24 cellular contexts compared by ENCODE assay signal in genomic region chr15:70955151-70955550, GRCh38.
DNase-seq lines count a peak whose midpoint lies in the region; ATAC-seq and TF ChIP-seq lines count a peak whose summit lies in the region.
"Had no signal": no experiment of that assay in that cellular context is flagged by ENCODE, and none has a peak within 500 bp of the region (broad histone marks: within the 10 kb centered on the region; RNA-seq: fewer than 3 reads in every experiment).

No MANE protein-coding gene starts in this region.

- H3K36me3 Mint-ChIP-seq in osteocyte (ENCODE audit: unreplicated experiment), result peaks cover 8% of the 10 kb centered on the region
- no peaks in the 10 kb centered on the region for H3K36me3 Mint-ChIP-seq in activated CD4-positive, alpha-beta T cell treated with anti-CD3 and anti-CD28 coated beads for 36 hours (ENCODE audit: low read depth)
- H3K36me3 Mint-ChIP-seq: CD4-positive, CD25-positive, alpha-beta regulatory T cell had no signal

- H3K36me3 ChIP-seq in brain microvascular endothelial cell (replicated peaks), result no peaks in the 10 kb centered on the region
- H3K36me3 ChIP-seq: adrenal gland, right lobe of liver, stomach, tibial artery had no signal

- POLR2A ChIA-PET in activated CD4-positive, alpha-beta T cell treated with anti-CD3 and anti-CD28 coated beads for 36 hours (lab: Charles Lee), result no interaction called here

- peaks cover 22% of the 10 kb centered on the region for H3K9me3 Mint-ChIP-seq in osteocyte (ENCODE audit: unreplicated experiment)
- peaks cover 7% of the 10 kb centered on the region for H3K9me3 Mint-ChIP-seq in activated CD4-positive, alpha-beta T cell treated with anti-CD3 and anti-CD28 coated beads for 36 hours (ENCODE audit: low read depth)

- TF ChIP-seq CTCF in brain microvascular endothelial cell (IDR thresholded peaks at IDR 0.05; ENCODE audit: low read depth, low read length, missing control alignments) (no peak), osteocyte (IDR thresholded peaks at IDR 0.05) (no peak)

- H3K27me3 Mint-ChIP-seq in osteocyte (ENCODE audit: unreplicated experiment), result no peaks in the 10 kb centered on the region
- peaks cover 26% of the 10 kb centered on the region for H3K27me3 Mint-ChIP-seq in activated CD4-positive, alpha-beta T cell treated with anti-CD3 and anti-CD28 coated beads for 36 hours

- no peak for ATAC-seq in GM18517 (IDR thresholded peaks at IDR 0.05; ENCODE audit: unreplicated experiment)
- ATAC-seq in activated CD4-positive, alpha-beta T cell treated with anti-CD3 and anti-CD28 coated beads for 36 hours, result no peak
- ATAC-seq: Panc1, right lobe of liver had no signal

- no peak overlapping the region for H3K27ac ChIP-seq in brain microvascular endothelial cell
- H3K27ac ChIP-seq: adrenal gland, parathyroid adenoma, right lobe of liver, stomach, tibial artery had no signal

- H3K4me1 Mint-ChIP-seq in osteocyte (ENCODE audit: unreplicated experiment), result peaks cover 30% of the 10 kb centered on the region
- H3K4me1 Mint-ChIP-seq in activated CD4-positive, alpha-beta T cell treated with anti-CD3 and anti-CD28 coated beads for 36 hours, result no peaks in the 10 kb centered on the region
- H3K4me1 Mint-ChIP-seq: CD4-positive, CD25-positive, alpha-beta regulatory T cell; nephron progenitor cell had no signal

- no peaks in the 10 kb centered on the region for H3K27me3 ChIP-seq in brain microvascular endothelial cell (replicated peaks)
- H3K27me3 ChIP-seq: adrenal gland, right lobe of liver, stomach, tibial artery had no signal

- CTCF ChIA-PET in activated CD4-positive, alpha-beta T cell treated with anti-CD3 and anti-CD28 coated beads for 36 hours (lab: Charles Lee), result interaction anchor here (1.5 kb wide), 1 partner anchor 12 kb away, joined by 4 read pairs; no protein-coding TSS in a partner anchor

- DNase-seq in EL, result peak; percentile 84
- DNase-seq in NCI-H226, result peak; percentile 87
- DNase-seq in brain microvascular endothelial cell, result peak; percentile 37
- DNase-seq in osteocyte (ENCODE audit: extremely low spot score, unreplicated experiment), result no peak
- DNase-seq in OCI-M1 (lab: John Stamatoyannopoulos, UW), result no peak
- no peak for DNase-seq in activated CD4-positive, alpha-beta T cell treated with anti-CD3 and anti-CD28 coated beads for 36 hours
- no peak for DNase-seq in GDM1 (lab: John Stamatoyannopoulos, UW)
- DNase-seq: activated CD4-positive, CD25-positive, alpha-beta regulatory T cell treated with anti-CD3 and anti-CD28 coated beads, Interleukin-2, amount 50 U/mL, for 72 hours; activated naive CD4-positive, alpha-beta T cell; activated T-cell treated with anti-CD3 and anti-CD28 coated beads, Interleukin-2, amount 50 U/mL, for 24 hours; adrenal gland; CD4-positive, CD25-positive, alpha-beta regulatory T cell; central memory CD4-positive, alpha-beta T cell; GF-D8; NCI-H1694 treated with DMSO at 0.1 percent for 48 hours; NCI-H526; nephron progenitor cell; right lobe of liver; stimulated activated CD4-positive, alpha-beta T cell treated with anti-CD3 and anti-CD28 coated beads, Interleukin-15, amount 100 ng/mL, for 24 hours; stomach; tibial artery had no signal

- H3K4me3 ChIP-seq in brain microvascular endothelial cell (ENCODE audit: low read depth, low read length), result no peak overlapping the region
- H3K4me3 ChIP-seq: adrenal gland, right lobe of liver, stomach, tibial artery had no signal

- intact Hi-C loops in activated CD4-positive, alpha-beta T cell treated with anti-CD3 and anti-CD28 coated beads for 36 hours (cut with DNase I, micrococcal nuclease), result no loop called here

- in situ Hi-C loops in brain microvascular endothelial cell (cut with HindIII; ENCODE audit: low pct_ligation_motif_present, low sequenced_read_pairs), result no loop called here

- peak overlapping the region; percentile 9 for H3K27ac Mint-ChIP-seq in osteocyte (ENCODE audit: unreplicated experiment)
- H3K27ac Mint-ChIP-seq in activated CD4-positive, alpha-beta T cell treated with anti-CD3 and anti-CD28 coated beads for 36 hours, result no peak overlapping the region
- H3K27ac Mint-ChIP-seq: activated T-cell treated with anti-CD3 and anti-CD28 coated beads, Interleukin-2, amount 50 U/mL, for 24 hours; nephron progenitor cell had no signal

- H3K4me3 Mint-ChIP-seq in osteocyte (ENCODE audit: unreplicated experiment), result no peak overlapping the region
- H3K4me3 Mint-ChIP-seq in activated CD4-positive, alpha-beta T cell treated with anti-CD3 and anti-CD28 coated beads for 36 hours, result no peak overlapping the region
- H3K4me3 Mint-ChIP-seq: activated T-cell treated with anti-CD3 and anti-CD28 coated beads, Interleukin-2, amount 50 U/mL, for 24 hours; CD4-positive, CD25-positive, alpha-beta regulatory T cell; nephron progenitor cell had no signal

Comparison
In these comparisons a context has a peak if more than half of its experiments do, and no peak if none do; other contexts are left out.
1. DNase-seq: peak in EL (single experiment), NCI-H226 (single experiment) and brain microvascular endothelial cell (single experiment); none in osteocyte (single experiment), OCI-M1 (single experiment), activated CD4-positive, alpha-beta T cell treated with anti-CD3 and anti-CD28 coated beads for 36 hours (single experiment) and GDM1 (single experiment).